ENCODE assay signal across 21 cellular contexts in genomic region chr14:68538641-68539040, GRCh38.
DNase-seq lines count a peak whose midpoint lies in the region; ATAC-seq, FAIRE-seq and TF ChIP-seq lines count a peak whose summit lies in the region.
"Had no signal": no experiment of that assay in that cellular context is flagged by ENCODE, and none has a peak within 500 bp of the region (broad histone marks: within the 10 kb centered on the region; RNA-seq: fewer than 3 reads in every experiment).

No MANE protein-coding gene starts in this region.

- H3K9me3 ChIP-seq in A549 (peaks cover 5% of the 10 kb centered on the region; the same call in 2 of the 3 replicates), sigmoid colon (no peaks in the 10 kb centered on the region), spleen (no peaks in the 10 kb centered on the region), transverse colon (no peaks in the 10 kb centered on the region)
- H3K9me3 ChIP-seq: BE2C, Caco-2, HAP-1 had no signal

- no peaks in the 10 kb centered on the region for H3K27me3 Mint-ChIP-seq in nephron (ENCODE audit: low read depth)
- H3K27me3 Mint-ChIP-seq in activated CD8-positive, alpha-beta memory T cell treated with anti-CD3 and anti-CD28 coated beads, Interleukin-2, amount 10 ng/mL, durations not matched to agents 7 days and 5 days, result no peaks in the 10 kb centered on the region
- H3K27me3 Mint-ChIP-seq: CD4-positive, alpha-beta T cell had no signal

- TF ChIP-seq EP300 in A549 (IDR thresholded peaks at IDR 0.05), result no peak
- no peak for TF ChIP-seq EP300 in sigmoid colon (IDR thresholded peaks at IDR 0.05)
- TF ChIP-seq EP300 in transverse colon (IDR thresholded peaks at IDR 0.05; ENCODE audit: low read depth), result no peak

- no peaks in the 10 kb centered on the region for H3K27me3 ChIP-seq in sigmoid colon
- H3K27me3 ChIP-seq in spleen (replicated peaks in 1 of 7), result no peaks in the 10 kb centered on the region
- H3K27me3 ChIP-seq in transverse colon, result no peaks in the 10 kb centered on the region
- H3K27me3 ChIP-seq: BE2C had no signal

- no peak overlapping the region for H3K4me3 ChIP-seq in A549
- no peak overlapping the region for H3K4me3 ChIP-seq in sigmoid colon
- no peak overlapping the region for H3K4me3 ChIP-seq in spleen
- H3K4me3 ChIP-seq in transverse colon, result no peak overlapping the region
- H3K4me3 ChIP-seq: HAP-1 had no signal

- ATAC-seq in A549, result no peak
- ATAC-seq in HG03159 (IDR thresholded peaks at IDR 0.05; ENCODE audit: unreplicated experiment), result no peak
- ATAC-seq in activated CD8-positive, alpha-beta memory T cell treated with anti-CD3 and anti-CD28 coated beads, Interleukin-2, amount 10 ng/mL, durations not matched to agents 7 days and 5 days, result no peak

- intact Hi-C loops in sigmoid colon (cut with DNase I) (no loop called here), spleen (cut with DNase I; ENCODE audit: low total_unique reads) (no loop called here), transverse colon (cut with DNase I; ENCODE audit: low total_unique reads) (no loop called here)

- POLR2A ChIA-PET in A549 (lab: Yijun Ruan, JAX), result no interaction called here

- H3K27ac ChIP-seq in A549, result peak overlapping the region; percentile 10 to 15; a peak in 1 of 6 replicates
- H3K27ac ChIP-seq in cingulate gyrus (ENCODE audit: low read depth, low read length), result peak overlapping the region; percentile 43
- H3K27ac ChIP-seq in sigmoid colon, result peak overlapping the region; percentile 17 to 50 (median 46)
- peak overlapping the region in 4 of 8 donors; percentile 13 to 54 (median 39) for H3K27ac ChIP-seq in spleen
- no peak overlapping the region for H3K27ac ChIP-seq in transverse colon

- no peak for TF ChIP-seq CTCF in A549 (IDR thresholded peaks at IDR 0.05)
- no peak for TF ChIP-seq CTCF in nephron (IDR thresholded peaks at IDR 0.05; ENCODE audit: unreplicated experiment in 3 of 3)
- no peak for TF ChIP-seq CTCF in sigmoid colon (IDR thresholded peaks at IDR 0.05)
- TF ChIP-seq CTCF in spleen (IDR thresholded peaks at IDR 0.05 in 8 of 11, conservative IDR thresholded peaks at IDR 0.05 in 3 of 11), result no peak
- no peak for TF ChIP-seq CTCF in transverse colon (IDR thresholded peaks at IDR 0.05)

- CTCF ChIA-PET in A549 (lab: Yijun Ruan, JAX), result interaction anchor here (0.7 to 1.2 kb wide), 3 partner anchors 15 to 134 kb away, joined by 3 to 4 read pairs (median 3); no protein-coding TSS in a partner anchor
- CTCF ChIA-PET in activated CD8-positive, alpha-beta memory T cell treated with anti-CD3 and anti-CD28 coated beads, Interleukin-2, amount 10 ng/mL, durations not matched to agents 7 days and 5 days (lab: Charles Lee), result no interaction called here

- no peak overlapping the region for H3K4me3 Mint-ChIP-seq in nephron
- H3K4me3 Mint-ChIP-seq in activated CD8-positive, alpha-beta memory T cell treated with anti-CD3 and anti-CD28 coated beads, Interleukin-2, amount 10 ng/mL, durations not matched to agents 7 days and 5 days, result no peak overlapping the region
- H3K4me3 Mint-ChIP-seq: CD4-positive, alpha-beta T cell had no signal

- TF ChIP-seq POLR2A in A549 (IDR thresholded peaks at IDR 0.05; ENCODE audit: low read length), result no peak
- no peak for TF ChIP-seq POLR2A in sigmoid colon (IDR thresholded peaks at IDR 0.05)
- TF ChIP-seq POLR2A in spleen (IDR thresholded peaks at IDR 0.05), result no peak
- no peak for TF ChIP-seq POLR2A in transverse colon (IDR thresholded peaks at IDR 0.05)

- H3K4me1 ChIP-seq in A549 (peaks cover 15% of the 10 kb centered on the region), sigmoid colon (peaks cover 0 to 32% (median 12%) of the 10 kb centered on the region in 4 donors), spleen (peaks cover 0 to 15% (median 5%) of the 10 kb centered on the region in 6 donors), transverse colon (peaks cover 0 to 12% (median 1%) of the 10 kb centered on the region in 4 donors)
- H3K4me1 ChIP-seq: BE2C, Caco-2, HAP-1 had no signal

- H3K4me2 ChIP-seq in A549, result no peak overlapping the region

- 86% methylated on average over 2 of the region's 2 CpGs for WGBS in A549 (ENCODE audit: missing lambda C conversion rate)
- 87 to 95% methylated on average over 2 of the region's 2 CpGs for WGBS in sigmoid colon, 2 donors
- 75 to 82% (median 79%) methylated on average over 2 of the region's 2 CpGs for WGBS in spleen, 5 donors
- WGBS in transverse colon (ENCODE audit: low coverage in 1 of 2), 2 donors, result 71 to 88% methylated on average over 2 of the region's 2 CpGs

- H3K9me3 Mint-ChIP-seq in nephron, result peaks cover 10% of the 10 kb centered on the region
- H3K9me3 Mint-ChIP-seq in activated CD8-positive, alpha-beta memory T cell treated with anti-CD3 and anti-CD28 coated beads, Interleukin-2, amount 10 ng/mL, durations not matched to agents 7 days and 5 days (ENCODE audit: low read depth), result no peaks in the 10 kb centered on the region
- H3K9me3 Mint-ChIP-seq: CD4-positive, alpha-beta T cell had no signal

- no peak for FAIRE-seq in A549 (lab: Jason Lieb, UNC)

- H3K27ac Mint-ChIP-seq in nephron, result peak overlapping the region; percentile 97 to 100 (median 98)
- H3K27ac Mint-ChIP-seq in activated CD8-positive, alpha-beta memory T cell treated with anti-CD3 and anti-CD28 coated beads, Interleukin-2, amount 10 ng/mL, durations not matched to agents 7 days and 5 days, result no peak overlapping the region
- H3K27ac Mint-ChIP-seq: CD4-positive, alpha-beta T cell had no signal

- H3K4me1 Mint-ChIP-seq in nephron, result peaks cover 59% of the 10 kb centered on the region
- H3K4me1 Mint-ChIP-seq in activated CD8-positive, alpha-beta memory T cell treated with anti-CD3 and anti-CD28 coated beads, Interleukin-2, amount 10 ng/mL, durations not matched to agents 7 days and 5 days, result no peaks in the 10 kb centered on the region

- no peaks in the 10 kb centered on the region for H3K36me3 ChIP-seq in sigmoid colon
- no peaks in the 10 kb centered on the region for H3K36me3 ChIP-seq in spleen
- no peaks in the 10 kb centered on the region for H3K36me3 ChIP-seq in transverse colon
- H3K36me3 ChIP-seq: BE2C, HAP-1 had no signal

- TF ChIP-seq RAD21 in A549 (conservative IDR thresholded peaks at IDR 0.05 in 1 of 2, IDR thresholded peaks at IDR 0.05 in 1 of 2), result no peak

- DNase-seq in A549 (ENCODE audit: low read depth in 1 of 2, low spot score in 1 of 2) (no peak), sigmoid colon (no peak), spleen (no peak), transverse colon (no peak)
- DNase-seq in activated CD8-positive, alpha-beta memory T cell treated with anti-CD3 and anti-CD28 coated beads, Interleukin-2, amount 10 ng/mL, durations not matched to agents 7 days and 5 days, result no peak
- DNase-seq: 8988T; BE2C; Caco-2; CD4-positive, alpha-beta T cell; DMS153; GDM1; KBM-7; NCI-H1105 treated with DMSO at 0.1 percent for 48 hours; NCI-H1694; NCI-H2081 treated with DMSO at 0.1 percent for 48 hours; OCI-M1; SHP77 treated with DMSO at 0.1 percent for 48 hours had no signal

- in situ Hi-C loops in transverse colon (cut with MboI; ENCODE audit: low pct_ligation_motif_present in 1 of 4, low pct_unique_long_range_greater_than_20kb in 1 of 4, low sequenced_read_pairs in 3 of 4), result loop anchor here in 2 of 4 donors (25.0 kb wide), 1 partner anchor 601 kb away; no protein-coding TSS in a partner anchor

- peaks cover 5% of the 10 kb centered on the region for H3K36me3 Mint-ChIP-seq in nephron (ENCODE audit: low read depth)
- no peaks in the 10 kb centered on the region for H3K36me3 Mint-ChIP-seq in activated CD8-positive, alpha-beta memory T cell treated with anti-CD3 and anti-CD28 coated beads, Interleukin-2, amount 10 ng/mL, durations not matched to agents 7 days and 5 days

TF ChIP-seq in A549, 52 proteins besides CTCF, POLR2A, EP300 and RAD21 (continues in another document):
- TF ChIP-seq HES2 (IDR thresholded peaks at IDR 0.05) (no peak), ELK1 (IDR thresholded peaks at IDR 0.05; ENCODE audit: low read depth, low read length) (no peak), CEBPB (IDR thresholded peaks at IDR 0.05) (no peak), CHD2 (IDR thresholded peaks at IDR 0.05; ENCODE audit: low read length, partially characterized antibody) (no peak), MAZ (IDR thresholded peaks at IDR 0.05; ENCODE audit: borderline replicate concordance, low read depth, low read length) (no peak), REST (IDR thresholded peaks at IDR 0.05) (no peak)

Comparison
In these comparisons a context has a peak if more than half of its experiments do, and no peak if none do; other contexts are left out.
1. H3K27ac ChIP-seq: peak in A549 (2 of 2), cingulate gyrus (single experiment) and sigmoid colon (4 of 4); none in transverse colon (0 of 4).